1 cellular context compared by ENCODE assay signal in the genomic region with DNA sequence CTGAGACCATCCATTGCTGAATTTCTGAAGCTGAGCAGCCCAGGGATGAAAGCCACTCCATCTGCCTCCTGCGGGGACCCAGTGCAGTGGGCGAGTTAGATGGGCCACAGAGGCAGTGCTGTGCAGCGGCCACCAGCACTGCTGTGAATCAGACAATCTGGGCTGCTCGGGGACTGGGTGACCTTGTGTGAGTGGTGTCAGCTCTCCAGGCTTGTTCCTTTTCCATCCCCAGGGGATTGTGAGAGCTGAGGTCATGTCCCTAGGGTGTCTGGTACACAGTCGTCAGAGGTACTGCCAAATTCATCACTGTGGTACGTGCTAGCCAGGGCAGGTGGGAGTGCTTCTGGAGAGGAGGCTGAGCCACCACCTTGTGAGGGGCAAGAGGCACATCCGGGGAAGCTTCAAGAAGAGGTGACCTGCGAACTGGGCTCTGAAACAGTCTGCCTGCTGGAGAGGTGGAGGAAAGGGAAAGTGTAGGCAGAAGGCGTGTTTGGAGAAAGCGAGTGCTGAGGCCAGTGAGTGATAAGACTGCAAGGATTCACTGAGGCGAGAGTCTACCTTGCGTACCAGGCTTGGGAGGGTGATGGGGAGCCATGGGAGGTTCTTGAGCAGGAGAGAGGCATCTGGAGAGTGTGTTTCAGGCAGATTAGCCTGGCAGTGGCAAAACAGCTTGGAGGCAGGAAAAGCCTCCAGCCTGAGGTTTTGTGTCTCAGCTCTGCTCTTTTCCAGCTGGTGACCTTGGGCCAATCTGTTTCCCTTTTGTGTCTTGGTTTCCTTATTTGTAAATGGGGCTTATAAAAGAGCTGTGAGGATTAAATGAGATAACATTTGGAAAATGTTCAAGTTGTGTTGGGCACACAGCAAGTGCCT.
TF ChIP-seq lines count a peak whose summit lies in the region.

No MANE protein-coding gene starts in this region.

TF ChIP-seq in endothelial cell of umbilical vein, 7 proteins besides CTCF, POLR2A, EP300 and RAD21:
- no peak for TF ChIP-seq GATA2 (IDR thresholded peaks at IDR 0.05; ENCODE audit: insufficient read depth, insufficient read length, low read depth, low read length)
- TF ChIP-seq, protein P1, sequence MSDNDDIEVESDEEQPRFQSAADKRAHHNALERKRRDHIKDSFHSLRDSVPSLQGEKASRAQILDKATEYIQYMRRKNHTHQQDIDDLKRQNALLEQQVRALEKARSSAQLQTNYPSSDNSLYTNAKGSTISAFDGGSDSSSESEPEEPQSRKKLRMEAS (IDR thresholded peaks at IDR 0.05; ENCODE audit: insufficient read depth, insufficient read length): no peak
- TF ChIP-seq POLR2AphosphoS5 (IDR thresholded peaks at IDR 0.05; ENCODE audit: insufficient read depth, low read depth, low read length): no peak
- no peak for TF ChIP-seq MYC (IDR thresholded peaks at IDR 0.05; ENCODE audit: low read depth, low read length)
- no peak for TF ChIP-seq FOS (IDR thresholded peaks at IDR 0.05; ENCODE audit: borderline replicate concordance, insufficient read depth, low read length)
- no peak for TF ChIP-seq EZH2 (IDR thresholded peaks at IDR 0.05; ENCODE audit: borderline replicate concordance, low read depth, low read length, severe bottlenecking)
- no peak for TF ChIP-seq JUN (IDR thresholded peaks at IDR 0.05; ENCODE audit: borderline replicate concordance, insufficient read depth, insufficient read length, low read depth)
